11 cellular contexts compared by ENCODE assay signal in genomic region chrX:103398321-103398937, GRCh38. TPM values are rescaled to one million over a fixed set of nuclear protein-coding genes. Genes with fewer than 3 reads are reported as not detected.
A peak's percentile ranks its signal among the peaks of the same experiment; 100 is the strongest.
DNase-seq lines count a peak whose midpoint lies in the region; ATAC-seq and TF ChIP-seq lines count a peak whose summit lies in the region.
"Had no signal": no experiment of that assay in that cellular context is flagged by ENCODE, and none has a peak within 500 bp of the region (broad histone marks: within the 10 kb centered on the region; RNA-seq: fewer than 3 reads in every experiment).

No MANE protein-coding gene starts in this region.

- no peak overlapping the region for H3K27ac Mint-ChIP-seq in activated naive CD4-positive, alpha-beta T cell treated with anti-CD3 and anti-CD28 coated beads, Interleukin-2, amount 50 U/mL, for 72 hours
- H3K27ac Mint-ChIP-seq in activated naive CD4-positive, alpha-beta T cell treated with anti-CD3 and anti-CD28 coated beads for 36 hours, result no peak overlapping the region
- no peak overlapping the region for H3K27ac Mint-ChIP-seq in stimulated activated naive CD8-positive, alpha-beta T cell treated with anti-CD3 and anti-CD28 coated beads, Interleukin-15, amount 100 ng/mL, for 72 hours
- no peak overlapping the region for H3K27ac Mint-ChIP-seq in natural killer cell treated with Interleukin-12 subunit alpha and Interleukin-12 subunit beta and Interleukin-15 and Interleukin-18, amount 100 ng/mL, for 72 hours

- H3K9me3 ChIP-seq in ascending aorta, result no peaks in the 10 kb centered on the region
- H3K9me3 ChIP-seq: body of pancreas had no signal

- H3K27me3 ChIP-seq in ascending aorta, result no peaks in the 10 kb centered on the region
- H3K27me3 ChIP-seq: body of pancreas had no signal

- no peaks in the 10 kb centered on the region for H3K4me1 ChIP-seq in ascending aorta
- H3K4me1 ChIP-seq: body of pancreas had no signal

- H3K4me3 ChIP-seq in fibroblast of mammary gland (ENCODE audit: control insufficient read depth, low read depth, low read length) (no peak overlapping the region), ascending aorta (no peak overlapping the region)
- H3K4me3 ChIP-seq: body of pancreas had no signal

- intact Hi-C loops in activated naive CD4-positive, alpha-beta T cell treated with anti-CD3 and anti-CD28 coated beads for 36 hours (cut with micrococcal nuclease), result no loop called here
- intact Hi-C loops in ascending aorta (cut with DNase I), result no loop called here

- peak; percentile 56 to 65 for ATAC-seq in activated naive CD4-positive, alpha-beta T cell treated with anti-CD3 and anti-CD28 coated beads, Interleukin-2, amount 50 U/mL, for 72 hours
- ATAC-seq in stimulated activated naive CD8-positive, alpha-beta T cell treated with anti-CD3 and anti-CD28 coated beads, Interleukin-15, amount 100 ng/mL, for 72 hours, result peak; percentile 73
- no peak for ATAC-seq in natural killer cell treated with Interleukin-12 subunit alpha and Interleukin-12 subunit beta and Interleukin-15 and Interleukin-18, amount 100 ng/mL, for 72 hours
- ATAC-seq: body of pancreas had no signal

- no peak overlapping the region for H3K4me3 Mint-ChIP-seq in activated naive CD4-positive, alpha-beta T cell treated with anti-CD3 and anti-CD28 coated beads for 36 hours
- H3K4me3 Mint-ChIP-seq in stimulated activated naive CD8-positive, alpha-beta T cell treated with anti-CD3 and anti-CD28 coated beads, Interleukin-15, amount 100 ng/mL, for 72 hours, result no peak overlapping the region
- no peak overlapping the region for H3K4me3 Mint-ChIP-seq in natural killer cell treated with Interleukin-12 subunit alpha and Interleukin-12 subunit beta and Interleukin-15 and Interleukin-18, amount 100 ng/mL, for 72 hours

- no peak for DNase-seq in activated naive CD4-positive, alpha-beta T cell treated with anti-CD3 and anti-CD28 coated beads, Interleukin-2, amount 50 U/mL, for 72 hours (ENCODE audit: low spot score in 2 of 2)
- no peak for DNase-seq in activated naive CD4-positive, alpha-beta T cell treated with anti-CD3 and anti-CD28 coated beads for 36 hours
- DNase-seq in RPMI7951 (ENCODE audit: low read depth) (peak; percentile 77), fibroblast of mammary gland (ENCODE audit: low read depth) (peak; percentile 91), ascending aorta (ENCODE audit: low spot score in 2 of 2) (no peak)
- DNase-seq in stimulated activated naive CD8-positive, alpha-beta T cell treated with anti-CD3 and anti-CD28 coated beads, Interleukin-15, amount 100 ng/mL, for 72 hours, result peak in 1 of 2 donors; percentile 17
- DNase-seq in natural killer cell treated with Interleukin-12 subunit alpha and Interleukin-12 subunit beta and Interleukin-15 and Interleukin-18, amount 100 ng/mL, for 72 hours (ENCODE audit: low spot score), result no peak
- DNase-seq in stimulated activated CD8-positive, alpha-beta memory T cell treated with anti-CD3 and anti-CD28 coated beads, Interleukin-4, amount 100 ng/mL, for 48 hours, result no peak
- DNase-seq: activated CD4-positive, alpha-beta T cell treated with anti-CD3 and anti-CD28 coated beads for 1 hour had no signal

- CTCF ChIA-PET in activated naive CD4-positive, alpha-beta T cell treated with anti-CD3 and anti-CD28 coated beads for 36 hours (lab: Charles Lee), result interaction anchor here (1.0 kb wide), 1 partner anchor 34 kb away, joined by 4 read pairs; no protein-coding TSS in a partner anchor

- H3K36me3 Mint-ChIP-seq in activated naive CD4-positive, alpha-beta T cell treated with anti-CD3 and anti-CD28 coated beads, Interleukin-2, amount 50 U/mL, for 72 hours, result no peaks in the 10 kb centered on the region
- no peaks in the 10 kb centered on the region for H3K36me3 Mint-ChIP-seq in activated naive CD4-positive, alpha-beta T cell treated with anti-CD3 and anti-CD28 coated beads for 36 hours (ENCODE audit: low read depth)
- no peaks in the 10 kb centered on the region for H3K36me3 Mint-ChIP-seq in natural killer cell treated with Interleukin-12 subunit alpha and Interleukin-12 subunit beta and Interleukin-15 and Interleukin-18, amount 100 ng/mL, for 72 hours

- H3K36me3 ChIP-seq in ascending aorta, result no peaks in the 10 kb centered on the region

- TF ChIP-seq CTCF in fibroblast of mammary gland (conservative IDR thresholded peaks at IDR 0.05; ENCODE audit: control insufficient read depth, insufficient read depth, low read depth, low read length), result no peak
- no peak for TF ChIP-seq CTCF in ascending aorta (IDR thresholded peaks at IDR 0.05)

- no peaks in the 10 kb centered on the region for H3K9me3 Mint-ChIP-seq in activated naive CD4-positive, alpha-beta T cell treated with anti-CD3 and anti-CD28 coated beads, Interleukin-2, amount 50 U/mL, for 72 hours
- no peaks in the 10 kb centered on the region for H3K9me3 Mint-ChIP-seq in activated naive CD4-positive, alpha-beta T cell treated with anti-CD3 and anti-CD28 coated beads for 36 hours
- H3K9me3 Mint-ChIP-seq in stimulated activated naive CD8-positive, alpha-beta T cell treated with anti-CD3 and anti-CD28 coated beads, Interleukin-15, amount 100 ng/mL, for 72 hours, result no peaks in the 10 kb centered on the region
- no peaks in the 10 kb centered on the region for H3K9me3 Mint-ChIP-seq in natural killer cell treated with Interleukin-12 subunit alpha and Interleukin-12 subunit beta and Interleukin-15 and Interleukin-18, amount 100 ng/mL, for 72 hours

- no peaks in the 10 kb centered on the region for H3K27me3 Mint-ChIP-seq in activated naive CD4-positive, alpha-beta T cell treated with anti-CD3 and anti-CD28 coated beads for 36 hours (ENCODE audit: low read depth)
- no peaks in the 10 kb centered on the region for H3K27me3 Mint-ChIP-seq in stimulated activated naive CD8-positive, alpha-beta T cell treated with anti-CD3 and anti-CD28 coated beads, Interleukin-15, amount 100 ng/mL, for 72 hours
- peaks cover 5 to 12% of the 10 kb centered on the region in 2 donors for H3K27me3 Mint-ChIP-seq in natural killer cell treated with Interleukin-12 subunit alpha and Interleukin-12 subunit beta and Interleukin-15 and Interleukin-18, amount 100 ng/mL, for 72 hours

- H3K4me1 Mint-ChIP-seq in activated naive CD4-positive, alpha-beta T cell treated with anti-CD3 and anti-CD28 coated beads for 36 hours (ENCODE audit: low read depth), result no peaks in the 10 kb centered on the region
- no peaks in the 10 kb centered on the region for H3K4me1 Mint-ChIP-seq in stimulated activated naive CD8-positive, alpha-beta T cell treated with anti-CD3 and anti-CD28 coated beads, Interleukin-15, amount 100 ng/mL, for 72 hours
- no peaks in the 10 kb centered on the region for H3K4me1 Mint-ChIP-seq in natural killer cell treated with Interleukin-12 subunit alpha and Interleukin-12 subunit beta and Interleukin-15 and Interleukin-18, amount 100 ng/mL, for 72 hours (ENCODE audit: low read depth in 2 of 2)

- no peak overlapping the region for H3K27ac ChIP-seq in ascending aorta
- H3K27ac ChIP-seq: body of pancreas, C4-2B had no signal

RNA-seq across cellular contexts. Expression of gene BEX3, which starts 22.1 kb away (rescaled TPM):
- total RNA-seq in activated naive CD4-positive, alpha-beta T cell treated with anti-CD3 and anti-CD28 coated beads, Interleukin-2, amount 50 U/mL, for 72 hours, result 10 to 100 TPM in 1 of 2 donors, 1 to 10 TPM in 1; 6.0 to 36.8 TPM
- total RNA-seq in activated naive CD4-positive, alpha-beta T cell treated with anti-CD3 and anti-CD28 coated beads for 36 hours, result 10 to 100 TPM; 40.4 to 46.5 TPM
- total RNA-seq in RPMI7951 (2014; rRNA removed; shearing (Covaris generic)), result 181 and 203 TPM in 2 replicates
- total RNA-seq in ascending aorta, result 32.1 TPM
- total RNA-seq in natural killer cell treated with Interleukin-12 subunit alpha and Interleukin-12 subunit beta and Interleukin-15 and Interleukin-18, amount 100 ng/mL, for 72 hours, result under 1 TPM in 1 of 2 donors, not detected in 1; 0.52 TPM

RNA-seq across cellular contexts. Expression of gene TCEAL9, which starts 42.1 kb away (rescaled TPM):
- total RNA-seq in activated naive CD4-positive, alpha-beta T cell treated with anti-CD3 and anti-CD28 coated beads, Interleukin-2, amount 50 U/mL, for 72 hours, result 1 to 10 TPM in 1 of 2 donors, under 1 TPM in 1; 0.80 to 3.2 TPM
- total RNA-seq in activated naive CD4-positive, alpha-beta T cell treated with anti-CD3 and anti-CD28 coated beads for 36 hours, result 1 to 10 TPM; 3.2 to 3.5 TPM
- total RNA-seq in RPMI7951 (2014; rRNA removed; shearing (Covaris generic)), result 105 and 114 TPM in 2 replicates
- total RNA-seq in ascending aorta, result 20.9 TPM
- total RNA-seq in natural killer cell treated with Interleukin-12 subunit alpha and Interleukin-12 subunit beta and Interleukin-15 and Interleukin-18, amount 100 ng/mL, for 72 hours, result under 1 TPM in 1 of 2 donors, not detected in 1; 0.90 TPM

Comparison
In these comparisons a context has a peak if more than half of its experiments do, and no peak if none do; other contexts are left out.
1. ATAC-seq: peak in activated naive CD4-positive, alpha-beta T cell treated with anti-CD3 and anti-CD28 coated beads, Interleukin-2, amount 50 U/mL, for 72 hours (2 of 2) and stimulated activated naive CD8-positive, alpha-beta T cell treated with anti-CD3 and anti-CD28 coated beads, Interleukin-15, amount 100 ng/mL, for 72 hours (single experiment); none in natural killer cell treated with Interleukin-12 subunit alpha and Interleukin-12 subunit beta and Interleukin-15 and Interleukin-18, amount 100 ng/mL, for 72 hours (0 of 2).
2. DNase-seq: peak in RPMI7951 (single experiment) and fibroblast of mammary gland (single experiment); none in activated naive CD4-positive, alpha-beta T cell treated with anti-CD3 and anti-CD28 coated beads, Interleukin-2, amount 50 U/mL, for 72 hours (0 of 2), activated naive CD4-positive, alpha-beta T cell treated with anti-CD3 and anti-CD28 coated beads for 36 hours (single experiment), ascending aorta (0 of 2), natural killer cell treated with Interleukin-12 subunit alpha and Interleukin-12 subunit beta and Interleukin-15 and Interleukin-18, amount 100 ng/mL, for 72 hours (single experiment) and stimulated activated CD8-positive, alpha-beta memory T cell treated with anti-CD3 and anti-CD28 coated beads, Interleukin-4, amount 100 ng/mL, for 48 hours (single experiment).
3. RNA of gene BEX3, which starts 22.1 kb away (total RNA-seq): 181 to 203 TPM in RPMI7951, 40.4 to 46.5 TPM in activated naive CD4-positive, alpha-beta T cell treated with anti-CD3 and anti-CD28 coated beads for 36 hours, 6.0 to 36.8 TPM in activated naive CD4-positive, alpha-beta T cell treated with anti-CD3 and anti-CD28 coated beads, Interleukin-2, amount 50 U/mL, for 72 hours and 32.1 TPM in ascending aorta (single experiment); 0.52 TPM in natural killer cell treated with Interleukin-12 subunit alpha and Interleukin-12 subunit beta and Interleukin-15 and Interleukin-18, amount 100 ng/mL, for 72 hours; every median in the first group is over 4 times any median in the second.